8 cellular contexts compared by ENCODE assay signal in the genomic region with DNA sequence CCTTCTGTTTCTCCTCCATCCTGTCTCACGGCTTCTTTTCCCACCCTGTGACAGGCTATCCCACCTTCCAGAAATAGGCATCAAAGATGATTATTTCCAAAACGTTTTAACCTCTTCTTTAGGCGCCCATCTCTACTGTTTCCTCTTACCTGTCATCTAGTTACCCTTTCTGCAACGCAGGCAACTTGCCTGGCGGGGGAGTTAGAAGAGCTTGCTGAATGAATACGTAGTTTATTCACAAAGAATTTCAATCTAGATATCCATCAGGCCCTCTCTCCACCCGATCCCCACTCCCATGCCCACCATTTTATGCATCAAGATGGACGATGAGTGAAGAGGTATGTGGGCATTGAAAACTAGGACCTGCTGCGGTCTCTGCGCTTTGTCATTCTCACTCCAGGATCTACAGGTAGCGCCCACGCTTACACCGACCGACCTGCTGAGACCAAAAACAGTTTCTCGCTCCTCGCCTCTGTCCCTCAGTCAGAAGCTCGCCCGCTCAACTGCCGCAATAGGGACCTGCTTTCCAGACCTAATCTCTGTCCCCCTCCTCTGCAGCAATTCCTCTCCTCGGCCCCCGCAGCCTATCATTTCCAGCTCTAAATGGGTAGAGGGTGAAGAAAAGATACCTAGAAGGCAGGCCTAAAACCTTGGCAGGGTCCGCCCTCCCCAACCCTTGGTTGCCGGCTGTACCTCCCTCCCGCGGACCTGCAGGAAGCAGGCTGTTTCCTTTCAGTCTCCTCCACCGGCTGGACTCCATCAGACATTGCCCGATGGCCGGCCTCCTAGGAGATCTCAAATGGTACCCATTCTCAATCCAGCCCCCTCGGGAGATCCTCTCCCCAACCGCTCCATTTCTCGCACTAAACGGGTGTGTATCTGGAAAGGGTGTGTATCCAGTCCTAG. TPM values are rescaled to one million over a fixed set of nuclear protein-coding genes. Genes with fewer than 3 reads are reported as not detected.
DNase-seq lines count a peak whose midpoint lies in the region; ATAC-seq, FAIRE-seq and TF ChIP-seq lines count a peak whose summit lies in the region.

No MANE protein-coding gene starts in this region.

- peaks cover 18% of the 10 kb centered on the region for H3K4me1 Mint-ChIP-seq in stimulated activated naive CD8-positive, alpha-beta T cell treated with anti-CD3 and anti-CD28 coated beads, Interleukin-15, amount 100 ng/mL, for 72 hours

- peak; percentile 53 for DNase-seq in DMS53 (lab: John Stamatoyannopoulos, UW)
- peak; percentile 16 for DNase-seq in HEK293T (ENCODE audit: extremely low spot score)
- peak; percentile 2 for DNase-seq in NCI-H524 treated with DMSO at 0.1 percent for 48 hours (lab: John Stamatoyannopoulos, UW)
- DNase-seq in astrocyte of the spinal cord (ENCODE audit: low read depth, low spot score), result no peak
- no peak for DNase-seq in HepG2 (ENCODE audit: low spot score)
- DNase-seq in stimulated activated naive CD8-positive, alpha-beta T cell treated with anti-CD3 and anti-CD28 coated beads, Interleukin-15, amount 100 ng/mL, for 72 hours, result peak; percentile 17 to 27
- DNase-seq in NCI-H226, result no peak
- DNase-seq in HTR-8/SVneo (ENCODE audit: insufficient read length, low spot score), result no peak

- TF ChIP-seq CTCF in astrocyte of the spinal cord (IDR thresholded peaks at IDR 0.05; ENCODE audit: low read depth, low read length) (no peak), HepG2 (CRISPR knock-in tag; IDR thresholded peaks at IDR 0.05) (no peak)

- no peak for TF ChIP-seq RAD21 in HepG2 (CRISPR knock-in tag; IDR thresholded peaks at IDR 0.05)

- TF ChIP-seq EP300 in HepG2 (IDR thresholded peaks at IDR 0.05; ENCODE audit: low read depth in 2 of 2, low read length in 2 of 2) (no peak), HepG2 (CRISPR knock-in tag; IDR thresholded peaks at IDR 0.05; ENCODE audit: borderline replicate concordance) (no peak)

- in situ Hi-C loops in astrocyte of the spinal cord (cut with HindIII; ENCODE audit: low sequenced_read_pairs), result no loop called here
- in situ Hi-C loops in HepG2 (cut with HindIII; ENCODE audit: extremely low pct_ligation_motif_present, low pct_unique_long_range_greater_than_20kb), result no loop called here

- no peak for ATAC-seq in HepG2
- peak; percentile 64 for ATAC-seq in stimulated activated naive CD8-positive, alpha-beta T cell treated with anti-CD3 and anti-CD28 coated beads, Interleukin-15, amount 100 ng/mL, for 72 hours

- H4K20me1 ChIP-seq in HepG2 (ENCODE audit: insufficient read depth, low read length), result no peaks in the 10 kb centered on the region

- CTCF ChIA-PET in HEK293T (lab: Yijun Ruan, JAX), result interaction anchor here (1.2 to 1.8 kb wide), 2 partner anchors 10 to 25 kb away, joined by 3 to 7 read pairs; no protein-coding TSS in a partner anchor
- CTCF ChIA-PET in HepG2 (lab: Yijun Ruan, JAX; ENCODE audit: low intra/inter-chr PET ratio, low total read pairs), result no interaction called here

- H3K9me3 ChIP-seq in HepG2 (ENCODE audit: low read length), result no peaks in the 10 kb centered on the region

- H2AFZ ChIP-seq in HepG2 (ENCODE audit: low read length), result no peak overlapping the region

- H3K27me3 ChIP-seq in HepG2 (ENCODE audit: control insufficient read depth in 1 of 2, insufficient read depth in 2 of 2, low read length in 2 of 2), result no peaks in the 10 kb centered on the region

- POLR2A ChIA-PET in HEK293T (lab: Yijun Ruan, JAX) (no interaction called here), HepG2 (lab: Yijun Ruan, JAX) (no interaction called here)

- TF ChIP-seq POLR2A in HepG2 (IDR thresholded peaks at IDR 0.05; ENCODE audit: insufficient read depth in 1 of 2, low read depth in 2 of 2, low read length in 2 of 2), result no peak

- H3K4me2 ChIP-seq in HepG2 (ENCODE audit: low read depth, low read length), result peak overlapping the region; percentile 27; the same call in 1 of the 2 replicates

- no peak overlapping the region for H3K27ac ChIP-seq in HepG2 (ENCODE audit: extremely low read length, insufficient read depth, low read length)

- intact Hi-C loops in HepG2 (cut with micrococcal nuclease; ENCODE audit: unreplicated experiment), result no loop called here

- H3K9ac ChIP-seq in HepG2 (ENCODE audit: insufficient read depth, low read depth, low read length), result no peak overlapping the region

- WGBS in HepG2 (ENCODE audit: low lambda C conversion rate), result 39% methylated on average over 30 of the region's 32 CpGs

- peak overlapping the region; percentile 32 for H3K4me3 ChIP-seq in astrocyte of the spinal cord (ENCODE audit: low read depth, low read length)
- H3K4me3 ChIP-seq in HepG2 (replicated peaks in 1 of 3; ENCODE audit: insufficient read depth in 1 of 3, low read depth in 2 of 3, low read length in 3 of 3), result no peak overlapping the region

- no peaks in the 10 kb centered on the region for H3K36me3 ChIP-seq in HepG2 (replicated peaks in 1 of 2; ENCODE audit: control insufficient read depth in 1 of 2, insufficient read depth in 2 of 2, low read length in 2 of 2)

- H3K9me3 Mint-ChIP-seq in stimulated activated naive CD8-positive, alpha-beta T cell treated with anti-CD3 and anti-CD28 coated beads, Interleukin-15, amount 100 ng/mL, for 72 hours, result no peaks in the 10 kb centered on the region

- H3K4me1 ChIP-seq in HepG2 (ENCODE audit: insufficient read depth, low read length), result no peaks in the 10 kb centered on the region

- peak overlapping the region; percentile 99 to 100 for H3K4me3 Mint-ChIP-seq in stimulated activated naive CD8-positive, alpha-beta T cell treated with anti-CD3 and anti-CD28 coated beads, Interleukin-15, amount 100 ng/mL, for 72 hours

- FAIRE-seq in HepG2 (lab: Jason Lieb, UNC) (no peak), HTR-8/SVneo (lab: Jason Lieb, UNC) (no peak)

- no peaks in the 10 kb centered on the region for H3K79me2 ChIP-seq in HepG2 (ENCODE audit: insufficient read depth, low read length)

- no TSS peak for BruUV-seq in HepG2 (replicated peaks; lab: Mats Ljungman, UMichigan)

- H3K27me3 Mint-ChIP-seq in stimulated activated naive CD8-positive, alpha-beta T cell treated with anti-CD3 and anti-CD28 coated beads, Interleukin-15, amount 100 ng/mL, for 72 hours, result peaks cover 4% of the 10 kb centered on the region

- peak overlapping the region; percentile 97 to 98 for H3K27ac Mint-ChIP-seq in stimulated activated naive CD8-positive, alpha-beta T cell treated with anti-CD3 and anti-CD28 coated beads, Interleukin-15, amount 100 ng/mL, for 72 hours

RNA-seq across cellular contexts. Expression of a gene that starts 0.6 kb away (rescaled TPM):
- not detected in 2 replicates for total RNA-seq in HepG2 (2016; rRNA removed; fragmentation: Illumina TruSeq; extraction: Trizol)
- total RNA-seq in HepG2 (2016; cell fraction: cytosol; rRNA removed; fragmentation: Illumina TruSeq; extraction: Trizol; ENCODE audit: low read depth), result not detected in 2 replicates
- total RNA-seq in HepG2 (2016; cell fraction: insoluble cytoplasmic fraction; rRNA removed; fragmentation: Illumina TruSeq; extraction: Trizol), result not detected in 2 replicates
- total RNA-seq in HepG2 (2016; cell fraction: membrane; rRNA removed; fragmentation: Illumina TruSeq; extraction: Trizol), result not detected in 2 replicates
- not detected in 2 replicates for total RNA-seq in HepG2 (2016; cell fraction: nucleus; rRNA removed; fragmentation: Illumina TruSeq; extraction: Trizol)
- not detected in 2 replicates for polyA plus RNA-seq in HepG2 (2011; rRNA removed)
- not detected in 2 replicates for polyA plus RNA-seq in HepG2 (2011; cell fraction: cytosol; rRNA removed)
- polyA plus RNA-seq in HepG2 (2011; cell fraction: nucleus; rRNA removed), result not detected in 2 replicates
- polyA plus RNA-seq in HepG2 (2012), result not detected in 2 replicates
- polyA plus RNA-seq in HepG2 (2016; cell fraction: cytosol; fragmentation: Illumina TruSeq; extraction: Trizol; ENCODE audit: low read depth), result not detected in 2 replicates
- polyA plus RNA-seq in HepG2 (2016; cell fraction: insoluble cytoplasmic fraction; fragmentation: Illumina TruSeq; extraction: Trizol; ENCODE audit: low read depth), result not detected in 2 replicates
- not detected in 2 replicates for polyA plus RNA-seq in HepG2 (2016; cell fraction: membrane; fragmentation: Illumina TruSeq; extraction: Trizol; ENCODE audit: low read depth)
- not detected in 2 replicates for polyA plus RNA-seq in HepG2 (2016; cell fraction: nucleus; fragmentation: Illumina TruSeq; extraction: Trizol; ENCODE audit: insufficient read depth, low read depth)
- not detected in 2 replicates for polyA minus RNA-seq in HepG2 (2011; rRNA and poly(A)+ RNA removed; ENCODE audit: low replicate concordance)
- polyA minus RNA-seq in HepG2 (2011; cell fraction: cytosol; rRNA and poly(A)+ RNA removed), result not detected in 2 replicates
- not detected in 2 replicates for polyA minus RNA-seq in HepG2 (2011; cell fraction: nucleus; rRNA and poly(A)+ RNA removed)

RNA-seq across cellular contexts. Expression of a gene that starts 12.9 kb away (rescaled TPM):
- total RNA-seq in HepG2 (2016; rRNA removed; fragmentation: Illumina TruSeq; extraction: Trizol), result not detected in 2 replicates
- not detected in 2 replicates for total RNA-seq in HepG2 (2016; cell fraction: cytosol; rRNA removed; fragmentation: Illumina TruSeq; extraction: Trizol; ENCODE audit: low read depth)
- total RNA-seq in HepG2 (2016; cell fraction: insoluble cytoplasmic fraction; rRNA removed; fragmentation: Illumina TruSeq; extraction: Trizol), result not detected in 2 replicates
- total RNA-seq in HepG2 (2016; cell fraction: membrane; rRNA removed; fragmentation: Illumina TruSeq; extraction: Trizol), result not detected in 2 replicates
- not detected in 2 replicates for total RNA-seq in HepG2 (2016; cell fraction: nucleus; rRNA removed; fragmentation: Illumina TruSeq; extraction: Trizol)
- not detected in 2 replicates for polyA plus RNA-seq in HepG2 (2011; rRNA removed)
- not detected in 2 replicates for polyA plus RNA-seq in HepG2 (2011; cell fraction: cytosol; rRNA removed)
- not detected in 2 replicates for polyA plus RNA-seq in HepG2 (2011; cell fraction: nucleus; rRNA removed)
- polyA plus RNA-seq in HepG2 (2012), result not detected in 2 replicates
- not detected in 2 replicates for polyA plus RNA-seq in HepG2 (2016; cell fraction: cytosol; fragmentation: Illumina TruSeq; extraction: Trizol; ENCODE audit: low read depth)
- polyA plus RNA-seq in HepG2 (2016; cell fraction: insoluble cytoplasmic fraction; fragmentation: Illumina TruSeq; extraction: Trizol; ENCODE audit: low read depth), result not detected in 2 replicates
- polyA plus RNA-seq in HepG2 (2016; cell fraction: membrane; fragmentation: Illumina TruSeq; extraction: Trizol; ENCODE audit: low read depth), result not detected in 2 replicates
- not detected in 2 replicates for polyA plus RNA-seq in HepG2 (2016; cell fraction: nucleus; fragmentation: Illumina TruSeq; extraction: Trizol; ENCODE audit: insufficient read depth, low read depth)
- not detected in 2 replicates for polyA minus RNA-seq in HepG2 (2011; rRNA and poly(A)+ RNA removed; ENCODE audit: low replicate concordance)
- polyA minus RNA-seq in HepG2 (2011; cell fraction: cytosol; rRNA and poly(A)+ RNA removed), result not detected in 2 replicates
- polyA minus RNA-seq in HepG2 (2011; cell fraction: nucleus; rRNA and poly(A)+ RNA removed), result not detected in 2 replicates

RNA-seq across cellular contexts. Expression of a gene that starts 29.7 kb away (rescaled TPM):
- not detected in 2 replicates for total RNA-seq in HepG2 (2016; rRNA removed; fragmentation: Illumina TruSeq; extraction: Trizol)
- not detected in 2 replicates for total RNA-seq in HepG2 (2016; cell fraction: cytosol; rRNA removed; fragmentation: Illumina TruSeq; extraction: Trizol; ENCODE audit: low read depth)
- not detected in 2 replicates for total RNA-seq in HepG2 (2016; cell fraction: insoluble cytoplasmic fraction; rRNA removed; fragmentation: Illumina TruSeq; extraction: Trizol)
- not detected in 2 replicates for total RNA-seq in HepG2 (2016; cell fraction: membrane; rRNA removed; fragmentation: Illumina TruSeq; extraction: Trizol)
- total RNA-seq in HepG2 (2016; cell fraction: nucleus; rRNA removed; fragmentation: Illumina TruSeq; extraction: Trizol), result not detected in 2 replicates
- not detected in 2 replicates for polyA plus RNA-seq in HepG2 (2011; rRNA removed)
- polyA plus RNA-seq in HepG2 (2011; cell fraction: cytosol; rRNA removed), result not detected in 2 replicates
- polyA plus RNA-seq in HepG2 (2011; cell fraction: nucleus; rRNA removed), result not detected in 2 replicates
- not detected in 2 replicates for polyA plus RNA-seq in HepG2 (2012)
- not detected in 2 replicates for polyA plus RNA-seq in HepG2 (2016; cell fraction: cytosol; fragmentation: Illumina TruSeq; extraction: Trizol; ENCODE audit: low read depth)
- not detected in 2 replicates for polyA plus RNA-seq in HepG2 (2016; cell fraction: insoluble cytoplasmic fraction; fragmentation: Illumina TruSeq; extraction: Trizol; ENCODE audit: low read depth)
- not detected in 2 replicates for polyA plus RNA-seq in HepG2 (2016; cell fraction: membrane; fragmentation: Illumina TruSeq; extraction: Trizol; ENCODE audit: low read depth)
- polyA plus RNA-seq in HepG2 (2016; cell fraction: nucleus; fragmentation: Illumina TruSeq; extraction: Trizol; ENCODE audit: insufficient read depth, low read depth), result not detected in 2 replicates
- polyA minus RNA-seq in HepG2 (2011; rRNA and poly(A)+ RNA removed; ENCODE audit: low replicate concordance), result not detected in 2 replicates
- polyA minus RNA-seq in HepG2 (2011; cell fraction: cytosol; rRNA and poly(A)+ RNA removed), result not detected in 2 replicates
- not detected in 2 replicates for polyA minus RNA-seq in HepG2 (2011; cell fraction: nucleus; rRNA and poly(A)+ RNA removed)

RNA-seq across cellular contexts. Expression of a gene that starts 59.9 kb away (rescaled TPM):
- total RNA-seq in HepG2 (2016; rRNA removed; fragmentation: Illumina TruSeq; extraction: Trizol), result not detected in 2 replicates
- not detected in 2 replicates for total RNA-seq in HepG2 (2016; cell fraction: cytosol; rRNA removed; fragmentation: Illumina TruSeq; extraction: Trizol; ENCODE audit: low read depth)
- not detected in 2 replicates for total RNA-seq in HepG2 (2016; cell fraction: insoluble cytoplasmic fraction; rRNA removed; fragmentation: Illumina TruSeq; extraction: Trizol)
- not detected in 2 replicates for total RNA-seq in HepG2 (2016; cell fraction: membrane; rRNA removed; fragmentation: Illumina TruSeq; extraction: Trizol)
- total RNA-seq in HepG2 (2016; cell fraction: nucleus; rRNA removed; fragmentation: Illumina TruSeq; extraction: Trizol), result not detected in 2 replicates
- polyA plus RNA-seq in HepG2 (2011; rRNA removed), result not detected in 2 replicates
- polyA plus RNA-seq in HepG2 (2011; cell fraction: cytosol; rRNA removed), result not detected in 2 replicates
- polyA plus RNA-seq in HepG2 (2011; cell fraction: nucleus; rRNA removed), result not detected in 2 replicates
- polyA plus RNA-seq in HepG2 (2012), result not detected in 2 replicates
- polyA plus RNA-seq in HepG2 (2016; cell fraction: cytosol; fragmentation: Illumina TruSeq; extraction: Trizol; ENCODE audit: low read depth), result not detected in 2 replicates
- not detected in 2 replicates for polyA plus RNA-seq in HepG2 (2016; cell fraction: insoluble cytoplasmic fraction; fragmentation: Illumina TruSeq; extraction: Trizol; ENCODE audit: low read depth)
- not detected in 2 replicates for polyA plus RNA-seq in HepG2 (2016; cell fraction: membrane; fragmentation: Illumina TruSeq; extraction: Trizol; ENCODE audit: low read depth)
- polyA plus RNA-seq in HepG2 (2016; cell fraction: nucleus; fragmentation: Illumina TruSeq; extraction: Trizol; ENCODE audit: insufficient read depth, low read depth), result not detected in 2 replicates
- polyA minus RNA-seq in HepG2 (2011; rRNA and poly(A)+ RNA removed; ENCODE audit: low replicate concordance), result not detected in 2 replicates
- not detected in 2 replicates for polyA minus RNA-seq in HepG2 (2011; cell fraction: cytosol; rRNA and poly(A)+ RNA removed)
- polyA minus RNA-seq in HepG2 (2011; cell fraction: nucleus; rRNA and poly(A)+ RNA removed), result not detected in 2 replicates

Comparison
In these comparisons a context has a peak if more than half of its experiments do, and no peak if none do; other contexts are left out.
1. DNase-seq: peak in DMS53 (single experiment), HEK293T (single experiment), NCI-H524 treated with DMSO at 0.1 percent for 48 hours (single experiment) and stimulated activated naive CD8-positive, alpha-beta T cell treated with anti-CD3 and anti-CD28 coated beads, Interleukin-15, amount 100 ng/mL, for 72 hours (2 of 2); none in astrocyte of the spinal cord (single experiment), HepG2 (single experiment), NCI-H226 (single experiment) and HTR-8/SVneo (single experiment).